Comparison of ENCODE assay signal across 8 cellular contexts in genomic region chr2:135876066-135876711, GRCh38. TPM values are rescaled to one million over a fixed set of nuclear protein-coding genes. Genes with fewer than 3 reads are reported as not detected.
DNase-seq lines count a peak whose midpoint lies in the region; FAIRE-seq and TF ChIP-seq lines count a peak whose summit lies in the region.

MCM6 (minus strand) TSS chr2:135876443; CDS start chr2:135876365, 78 bp downstream.

- POLR2A ChIA-PET in activated CD8-positive, alpha-beta memory T cell treated with anti-CD3 and anti-CD28 coated beads for 36 hours (lab: Charles Lee): interaction anchor here (0.5 to 1.9 kb wide), 12 partner anchors 57 to 932 kb away, joined by 3 to 9 read pairs (median 4); no protein-coding TSS in a partner anchor
- POLR2A ChIA-PET in H1 (lab: Charles Lee; ENCODE audit: partially characterized antibody): interaction anchor here (0.7 to 2.2 kb wide), 14 partner anchors 8 to 110 kb away, joined by 3 to 24 read pairs (median 4); partner anchors contain the start of gene DARS1

- H2BK5ac ChIP-seq in H1 (ENCODE audit: low read depth, low read length) (peak within 1 kb of the TSS; percentile 54; the same call in 1 of the 2 replicates), mesenchymal stem cell (ENCODE audit: low read depth, low read length, poor library complexity, severe bottlenecking) (peak within 1 kb of the TSS; percentile 12)

- TF ChIP-seq EP300 in H1 (IDR thresholded peaks at IDR 0.05; ENCODE audit: borderline replicate concordance in 1 of 2, low read depth in 2 of 2, low read length in 2 of 2): no peak

- peaks cover 9% of the 10 kb centered on the region; the same call in 1 of the 2 replicates for H3K23me2 ChIP-seq in H1 (ENCODE audit: low read depth, low read length)

- H3K18ac ChIP-seq in H1 (ENCODE audit: extremely low read depth, low read length) (peak within 1 kb of the TSS; percentile 63), mesenchymal stem cell (ENCODE audit: low read depth in 1 of 2, low read length in 2 of 2) (peak within 1 kb of the TSS in 1 of 2 experiments; percentile 72)

- H2BK15ac ChIP-seq in H1 (ENCODE audit: low read length) (no peak within 1 kb of the TSS), mesenchymal stem cell (ENCODE audit: low read depth, poor library complexity, severe bottlenecking) (no peak within 1 kb of the TSS)

- no peaks in the 10 kb centered on the region for H3K27me3 ChIP-seq in H1 (replicated peaks in 1 of 4; ENCODE audit: control insufficient read depth in 3 of 4, extremely low read depth in 1 of 4, insufficient read depth in 3 of 4, low read length in 3 of 4)
- H3K27me3 ChIP-seq in mesenchymal stem cell (ENCODE audit: control insufficient read depth in 1 of 2, insufficient read depth in 1 of 2, low read length in 2 of 2): no peaks in the 10 kb centered on the region

- TF ChIP-seq CTCF in GM20000 (IDR thresholded peaks at IDR 0.05; ENCODE audit: extremely low read depth, missing control alignments) (no peak), H1 (IDR thresholded peaks at IDR 0.05; ENCODE audit: control extremely low read depth in 1 of 3, insufficient read depth in 1 of 3, low read depth in 1 of 3, low read length in 3 of 3) (no peak)

- H3K27ac ChIP-seq in H1 (ENCODE audit: low read depth, low read length): peak within 1 kb of the TSS; percentile 73; the same call in 1 of the 2 replicates
- no peak within 1 kb of the TSS for H3K27ac ChIP-seq in mesenchymal stem cell (ENCODE audit: low read length, poor library complexity, severe bottlenecking)

- peak within 1 kb of the TSS; percentile 49 for H4K91ac ChIP-seq in H1 (replicated peaks; ENCODE audit: insufficient read length, low read length)
- H4K91ac ChIP-seq in mesenchymal stem cell (ENCODE audit: low read length): no peak within 1 kb of the TSS

- H3K9me3 ChIP-seq in H1 (ENCODE audit: insufficient read depth in 2 of 2, low read depth in 1 of 2, low read length in 1 of 2) (no peaks in the 10 kb centered on the region), mesenchymal stem cell (ENCODE audit: control insufficient read depth, low read length) (no peaks in the 10 kb centered on the region)

- H2BK120ac ChIP-seq in H1 (replicated peaks; ENCODE audit: low read depth, low read length): no peak within 1 kb of the TSS
- no peak within 1 kb of the TSS for H2BK120ac ChIP-seq in mesenchymal stem cell (ENCODE audit: low read depth, low read length)

- peak in 1 of 2 experiments; percentile 82; a peak in 2 of 3 replicates for TF ChIP-seq POLR2A in H1 (IDR thresholded peaks at IDR 0.05; ENCODE audit: control extremely low read depth in 1 of 2, low read depth in 2 of 2, low read length in 2 of 2)

- CTCF ChIA-PET in activated CD8-positive, alpha-beta memory T cell treated with anti-CD3 and anti-CD28 coated beads for 36 hours (lab: Charles Lee): interaction anchor here (1.0 kb wide), 1 partner anchor 509 kb away, joined by 3 read pairs; no protein-coding TSS in a partner anchor
- CTCF ChIA-PET in H1 (lab: Charles Lee; ENCODE audit: partially characterized antibody): interaction anchor here (1.1 to 1.3 kb wide), 3 partner anchors 10 to 78 kb away, joined by 3 to 4 read pairs (median 3); no protein-coding TSS in a partner anchor

- H3K4ac ChIP-seq in H1 (replicated peaks; ENCODE audit: insufficient read length, low read depth, low read length): no peak within 1 kb of the TSS
- H3K4ac ChIP-seq in mesenchymal stem cell (ENCODE audit: low read depth in 1 of 2, low read length in 2 of 2): peak within 1 kb of the TSS in 1 of 2 experiments; percentile 37

- H3K4me3 ChIP-seq in H1 (ENCODE audit: extremely low read depth in 1 of 4, insufficient read depth in 2 of 4, low read depth in 3 of 4, low read length in 4 of 4) (peak within 1 kb of the TSS; percentile 83 to 97 (median 88)), mesenchymal stem cell (ENCODE audit: insufficient read depth in 1 of 2, low read depth in 1 of 2, low read length in 2 of 2) (peak within 1 kb of the TSS; percentile 81 to 92)

- no peak within 1 kb of the TSS for H2BK20ac ChIP-seq in H1 (ENCODE audit: low read length)

- H4K20me1 ChIP-seq in H1 (replicated peaks in 1 of 2; ENCODE audit: control insufficient read depth in 1 of 2, insufficient read depth in 2 of 2, low read length in 2 of 2): peaks cover 6 to 15% of the 10 kb centered on the region in 2 experiments

- H2AK5ac ChIP-seq in H1 (ENCODE audit: low read depth, low read length): no peak within 1 kb of the TSS
- H2AK5ac ChIP-seq in mesenchymal stem cell (ENCODE audit: low read length, severe bottlenecking): no peak within 1 kb of the TSS

- H4K8ac ChIP-seq in H1 (ENCODE audit: extremely low read depth, insufficient read depth, low read length) (peak within 1 kb of the TSS; percentile 99), mesenchymal stem cell (ENCODE audit: low read length) (peak within 1 kb of the TSS; percentile 60)

- peak within 1 kb of the TSS; percentile 87 to 98 (median 96) for H3K9ac ChIP-seq in H1 (replicated peaks in 1 of 4; ENCODE audit: extremely low read depth in 1 of 4, low read depth in 3 of 4, low read length in 3 of 4)
- peak within 1 kb of the TSS; percentile 92 for H3K9ac ChIP-seq in mesenchymal stem cell (ENCODE audit: low read length)

- WGBS in H1 (ENCODE audit: extremely low coverage in 1 of 2, insufficient coverage in 1 of 2, insufficient read length in 1 of 2, insufficient replicate concordance in 2 of 2, low coverage in 1 of 2, low lambda C conversion rate in 2 of 2, missing lambda C conversion rate in 1 of 2), 2 experiments: 2% methylated on average over 59 of the region's 71 CpGs; no CpG with 5 or more reads in 1 of the 2 experiments
- under 1% methylated on average over 71 of the region's 71 CpGs for WGBS in mesenchymal stem cell

- DNase-seq in COLO668 (lab: John Stamatoyannopoulos, UW; ENCODE audit: unreplicated experiment) (peak; percentile 97), GM20000 (ENCODE audit: low spot score) (peak; percentile 96), HT-29 (ENCODE audit: low spot score) (peak; percentile 98), NOMO-1 (lab: John Stamatoyannopoulos, UW; ENCODE audit: unreplicated experiment in 2 of 2) (peak; percentile 97 to 98), H1 (ENCODE audit: low read depth in 1 of 2, low spot score in 2 of 2) (peak; percentile 97 to 98), mesenchymal stem cell (peak; percentile 99)
- DNase-seq in stimulated activated CD8-positive, alpha-beta memory T cell treated with anti-CD3 and anti-CD28 coated beads, Interleukin-12 subunit alpha, Interleukin-12 subunit beta, amount 100 ng/mL, for 4 hours (ENCODE audit: low read depth): peak; percentile 95

- H4K5ac ChIP-seq in H1 (ENCODE audit: insufficient read length, low read depth, low read length): peak within 1 kb of the TSS; percentile 34

- peak within 1 kb of the TSS; percentile 86 to 93 for H3K4me2 ChIP-seq in H1 (ENCODE audit: insufficient read depth in 1 of 2, low read depth in 2 of 2, low read length in 2 of 2)
- H3K4me2 ChIP-seq in mesenchymal stem cell (ENCODE audit: low read length, poor library complexity, severe bottlenecking): peak within 1 kb of the TSS; percentile 73

- no peak within 1 kb of the TSS for H3K14ac ChIP-seq in H1 (ENCODE audit: insufficient read length)
- no peak within 1 kb of the TSS for H3K14ac ChIP-seq in mesenchymal stem cell (ENCODE audit: low read length in 2 of 2)

- H3K4me1 ChIP-seq in H1 (replicated peaks in 1 of 4; ENCODE audit: control insufficient read depth in 3 of 4, insufficient read depth in 4 of 4, low read length in 3 of 4): peaks cover 2 to 12% (median 5%) of the 10 kb centered on the region in 4 experiments; a peak in 6 of 7 replicates
- peaks cover 10% of the 10 kb centered on the region for H3K4me1 ChIP-seq in mesenchymal stem cell (ENCODE audit: control insufficient read depth, insufficient read depth, low read depth, low read length)

- peak within 1 kb of the TSS; percentile 60 for H3K56ac ChIP-seq in H1 (replicated peaks; ENCODE audit: insufficient read length, low read depth, low read length)

- no peak for TF ChIP-seq RAD21 in H1 (IDR thresholded peaks at IDR 0.05 in 1 of 2, conservative IDR thresholded peaks at IDR 0.05 in 1 of 2; ENCODE audit: low read depth in 2 of 2, low read length in 2 of 2)

- no peak within 1 kb of the TSS; the same call in 1 of the 2 replicates for H2BK12ac ChIP-seq in H1 (ENCODE audit: low read depth, low read length)
- H2BK12ac ChIP-seq in mesenchymal stem cell (ENCODE audit: low read length in 2 of 2): peak within 1 kb of the TSS in 1 of 2 experiments; percentile 63

- no peak within 1 kb of the TSS for H3K23ac ChIP-seq in H1 (ENCODE audit: insufficient read length)
- no peak within 1 kb of the TSS for H3K23ac ChIP-seq in mesenchymal stem cell (ENCODE audit: low read length in 2 of 2)

- peak within 1 kb of the TSS; percentile 55 for H2AFZ ChIP-seq in H1 (ENCODE audit: low read length)
- peak within 1 kb of the TSS; percentile 92 for H2AFZ ChIP-seq in mesenchymal stem cell (ENCODE audit: low read depth, low read length)

- peaks cover 6% of the 10 kb centered on the region for H3K79me1 ChIP-seq in H1 (ENCODE audit: low read depth, low read length)
- H3K79me1 ChIP-seq in mesenchymal stem cell (replicated peaks; ENCODE audit: low read length, poor library complexity, severe bottlenecking): peaks cover 13% of the 10 kb centered on the region

- FAIRE-seq in H1 (lab: Jason Lieb, UNC): peak; percentile 70

- H3K36me3 ChIP-seq in H1 (ENCODE audit: control insufficient read depth in 2 of 4, insufficient read depth in 4 of 4, low read length in 3 of 4) (peaks cover 5 to 20% (median 12%) of the 10 kb centered on the region in 4 experiments), mesenchymal stem cell (ENCODE audit: control insufficient read depth in 1 of 2, insufficient read depth in 2 of 2, low read depth in 1 of 2, low read length in 2 of 2) (peaks cover 0 to 12% of the 10 kb centered on the region in 2 experiments)

- H3K79me2 ChIP-seq in H1 (ENCODE audit: control insufficient read depth in 1 of 2, insufficient read depth in 2 of 2, low read length in 2 of 2): peaks cover 0 to 44% of the 10 kb centered on the region in 2 experiments

TF ChIP-seq in H1, 55 proteins besides CTCF, POLR2A, EP300 and RAD21 (continues in another document):
- TF ChIP-seq PHF8 (conservative IDR thresholded peaks at IDR 0.05; ENCODE audit: low read depth, low read length): peak; percentile 91

RNA-seq across cellular contexts. Expression of gene MCM6, which starts in this region (rescaled TPM):
- total RNA-seq in HT-29 (2014; rRNA removed; shearing (Covaris generic)): 22.3 and 23.4 TPM in 2 replicates
- 100 to 1,000 TPM; 205 to 210 TPM for total RNA-seq in activated CD8-positive, alpha-beta memory T cell treated with anti-CD3 and anti-CD28 coated beads for 36 hours
- 132 and 134 TPM in 2 replicates for total RNA-seq in H1 (2021; fragmentation: NEBNext Ultra II Directional; extraction: Animal tissue kit (Norgen Biotek cat#: 25700))
- polyA plus RNA-seq in H1 (2011; rRNA removed): 42.3 and 60.2 TPM in 2 replicates
- 75.4 TPM for polyA plus RNA-seq in H1 (2011; cell fraction: cytosol; rRNA removed)
- polyA plus RNA-seq in H1 (2011; cell fraction: nucleus; rRNA removed): 35.6 TPM
- polyA plus RNA-seq in H1 (2012, experiment 1 of 2): 89.0 to 133 TPM (median 103 TPM) in 4 replicates
- 9.6 TPM for polyA plus RNA-seq in H1 (2012, experiment 2 of 2)
- polyA plus RNA-seq in H1 (2013, experiment 1 of 2): 66.7 TPM
- 65.1 TPM for polyA plus RNA-seq in H1 (2013, experiment 2 of 2)
- 133 and 159 TPM in 2 replicates for polyA minus RNA-seq in H1 (2011; rRNA and poly(A)+ RNA removed)
- 65.2 TPM for polyA minus RNA-seq in H1 (2011; cell fraction: cytosol; rRNA and poly(A)+ RNA removed)
- polyA minus RNA-seq in H1 (2011; cell fraction: nucleus; rRNA and poly(A)+ RNA removed): 63.7 TPM
- polyA plus RNA-seq in mesenchymal stem cell (2013, experiment 1 of 2): 9.1 TPM
- 9.2 TPM for polyA plus RNA-seq in mesenchymal stem cell (2013, experiment 2 of 2)
